In the genomic region with DNA sequence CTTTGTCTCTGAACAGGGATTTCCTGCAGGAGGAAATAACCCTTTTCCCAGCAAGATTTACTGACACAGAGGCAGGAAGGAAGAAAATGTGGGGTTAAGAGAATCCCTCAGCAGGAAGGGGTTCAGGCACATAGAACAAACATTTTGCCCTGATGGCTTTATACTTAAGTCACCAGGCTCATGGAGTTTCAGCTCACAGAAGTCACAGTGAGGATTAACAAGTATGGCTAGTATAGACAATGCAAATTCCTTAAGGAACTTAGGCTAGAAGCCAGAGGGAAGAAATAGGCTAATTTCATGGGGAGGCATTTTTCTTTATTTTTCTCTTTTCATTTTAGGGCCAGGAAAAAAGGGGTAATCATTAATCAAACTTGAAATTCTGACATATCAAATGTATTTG, we compare ENCODE assay signal across 20 cellular contexts. TPM values are rescaled to one million over a fixed set of nuclear protein-coding genes. Genes with fewer than 3 reads are reported as not detected.
DNase-seq lines count a peak whose midpoint lies in the region; ATAC-seq and TF ChIP-seq lines count a peak whose summit lies in the region.
"Had no signal": no experiment of that assay in that cellular context is flagged by ENCODE, and none has a peak within 500 bp of the region (broad histone marks: within the 10 kb centered on the region; RNA-seq: fewer than 3 reads in every experiment).

No MANE protein-coding gene starts in this region.

- H3K9ac ChIP-seq in HUES48 (ENCODE audit: low read depth, low read length) = no peak overlapping the region

- CTCF ChIA-PET in WTC11 (lab: Charles Lee) = interaction anchor here (1.1 to 1.5 kb wide), 3 partner anchors 39 to 76 kb away, joined by 3 to 6 read pairs (median 3); no protein-coding TSS in a partner anchor

- H3K9me3 Mint-ChIP-seq in WTC11 (no peaks in the 10 kb centered on the region), nephron progenitor cell (no peaks in the 10 kb centered on the region)
- H3K9me3 Mint-ChIP-seq in effector memory CD8-positive, alpha-beta T cell = no peaks in the 10 kb centered on the region
- H3K9me3 Mint-ChIP-seq: CD4-positive, alpha-beta T cell; HFFc6; IgD-negative memory B cell had no signal

- no peaks in the 10 kb centered on the region for H3K9me3 ChIP-seq in HUES48 (ENCODE audit: control insufficient read depth, insufficient read depth, low read length)
- H3K9me3 ChIP-seq: Caco-2 had no signal

- DNase-seq in WTC11 (ENCODE audit: low spot score) (no peak), nephron progenitor cell (no peak), glomerular visceral epithelial cell (ENCODE audit: extremely low spot score) (no peak), SIG-M5 treated with dmso at 0.1 percent for 504 hours (lab: John Stamatoyannopoulos, UW; ENCODE audit: unreplicated experiment) (no peak), RPMI8226 (no peak)
- no peak for DNase-seq in effector memory CD8-positive, alpha-beta T cell
- DNase-seq: AML-193; Caco-2; CD4-positive, alpha-beta T cell; GF-D8; HFFc6; KBM-7 had no signal

- H3K27me3 Mint-ChIP-seq in WTC11 (ENCODE audit: low read depth) (no peaks in the 10 kb centered on the region), nephron progenitor cell (ENCODE audit: low read depth, poor library complexity) (peaks cover 11% of the 10 kb centered on the region)
- peaks cover 20 to 30% of the 10 kb centered on the region in 2 donors for H3K27me3 Mint-ChIP-seq in effector memory CD8-positive, alpha-beta T cell

- ATAC-seq in WTC11 = peak; percentile 32; the same call in 1 of the 2 replicates
- no peak for ATAC-seq in effector memory CD8-positive, alpha-beta T cell (replicated peaks)
- ATAC-seq: HCT116 had no signal

- TF ChIP-seq CTCF in WTC11 (IDR thresholded peaks at IDR 0.05) = no peak
- TF ChIP-seq CTCF in nephron progenitor cell (IDR thresholded peaks at IDR 0.05) = no peak

- H3K36me3 Mint-ChIP-seq in WTC11 (no peaks in the 10 kb centered on the region), nephron progenitor cell (ENCODE audit: low read depth) (no peaks in the 10 kb centered on the region)
- H3K36me3 Mint-ChIP-seq in effector memory CD8-positive, alpha-beta T cell (ENCODE audit: insufficient read depth) = no peaks in the 10 kb centered on the region
- H3K36me3 Mint-ChIP-seq: IgD-negative memory B cell had no signal

- H3K4me1 ChIP-seq in HUES48 (ENCODE audit: control insufficient read depth, insufficient read depth, low read length) = 0 out of 2 replicates have a peak, but pooled peaks cover 6% of the 10 kb centered on the region
- H3K4me1 ChIP-seq: Caco-2 had no signal

- peak overlapping the region; percentile 6 for H3K27ac ChIP-seq in HUES48 (ENCODE audit: low read depth, low read length)
- H3K27ac ChIP-seq: C4-2B, HL-60 had no signal

- H3K27ac Mint-ChIP-seq in WTC11 = peak overlapping the region; percentile 47; the same call in 1 of the 2 replicates
- H3K27ac Mint-ChIP-seq in nephron progenitor cell = peak overlapping the region; percentile 66
- H3K27ac Mint-ChIP-seq in effector memory CD8-positive, alpha-beta T cell = no peak overlapping the region
- H3K27ac Mint-ChIP-seq: CD4-positive, alpha-beta T cell; HFFc6; IgD-negative memory B cell had no signal

- no peaks in the 10 kb centered on the region for H3K36me3 ChIP-seq in HUES48 (ENCODE audit: control insufficient read depth, insufficient read depth, low read length)

- H3K27me3 ChIP-seq in HUES48 (ENCODE audit: control insufficient read depth, insufficient read depth, low read length) = no peaks in the 10 kb centered on the region

- POLR2A ChIA-PET in WTC11 (lab: Charles Lee) = no interaction called here

- peaks cover 16% of the 10 kb centered on the region for H3K4me1 Mint-ChIP-seq in WTC11
- peaks cover 6% of the 10 kb centered on the region for H3K4me1 Mint-ChIP-seq in nephron progenitor cell
- no peaks in the 10 kb centered on the region for H3K4me1 Mint-ChIP-seq in effector memory CD8-positive, alpha-beta T cell (ENCODE audit: low read depth in 2 of 2)
- H3K4me1 Mint-ChIP-seq: IgD-negative memory B cell had no signal

- H3K4me3 Mint-ChIP-seq in WTC11 (no peak overlapping the region), nephron progenitor cell (no peak overlapping the region)
- H3K4me3 Mint-ChIP-seq in effector memory CD8-positive, alpha-beta T cell = no peak overlapping the region
- H3K4me3 Mint-ChIP-seq: CD4-positive, alpha-beta T cell; HFFc6; IgD-negative memory B cell had no signal

- no peak overlapping the region for H3K4me3 ChIP-seq in HUES48 (ENCODE audit: low read depth, low read length)

TF ChIP-seq in WTC11, 78 proteins besides CTCF, POLR2A, EP300 and RAD21 (continues in another document):
- TF ChIP-seq ZNF396 (CRISPR knock-in tag; IDR thresholded peaks at IDR 0.05; ENCODE audit: borderline replicate concordance) = no peak
- TF ChIP-seq ZNF121 (CRISPR knock-in tag; IDR thresholded peaks at IDR 0.05) = no peak
- TF ChIP-seq NFYB (CRISPR knock-in tag; conservative IDR thresholded peaks at IDR 0.05; ENCODE audit: low read depth) = no peak
- TF ChIP-seq GTF2I (CRISPR knock-in tag; conservative IDR thresholded peaks at IDR 0.05) = no peak
- no peak for TF ChIP-seq TP53 (CRISPR knock-in tag; IDR thresholded peaks at IDR 0.05)
- TF ChIP-seq ZNF425 (CRISPR knock-in tag; conservative IDR thresholded peaks at IDR 0.05) = no peak
- TF ChIP-seq E2F4 (CRISPR knock-in tag; IDR thresholded peaks at IDR 0.05; ENCODE audit: borderline replicate concordance, low read depth) = no peak
- TF ChIP-seq, protein P1, sequence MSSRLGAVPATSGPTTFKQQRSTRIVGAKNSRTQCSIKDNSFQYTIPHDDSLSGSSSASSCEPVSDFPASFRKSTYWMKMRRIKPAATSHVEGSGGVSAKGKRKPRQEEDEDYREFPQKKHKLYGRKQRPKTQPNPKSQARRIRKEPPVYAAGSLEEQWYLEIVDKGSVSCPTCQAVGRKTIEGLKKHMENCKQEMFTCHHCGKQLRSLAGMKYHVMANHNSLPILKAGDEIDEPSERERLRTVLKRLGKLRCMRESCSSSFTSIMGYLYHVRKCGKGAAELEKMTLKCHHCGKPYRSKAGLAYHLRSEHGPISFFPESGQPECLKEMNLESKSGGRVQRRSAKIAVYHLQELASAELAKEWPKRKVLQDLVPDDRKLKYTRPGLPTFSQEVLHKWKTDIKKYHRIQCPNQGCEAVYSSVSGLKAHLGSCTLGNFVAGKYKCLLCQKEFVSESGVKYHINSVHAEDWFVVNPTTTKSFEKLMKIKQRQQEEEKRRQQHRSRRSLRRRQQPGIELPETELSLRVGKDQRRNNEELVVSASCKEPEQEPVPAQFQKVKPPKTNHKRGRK (CRISPR knock-in tag; IDR thresholded peaks at IDR 0.05; ENCODE audit: borderline replicate concordance) = no peak
- no peak for TF ChIP-seq OVOL2 (CRISPR knock-in tag; IDR thresholded peaks at IDR 0.05; ENCODE audit: borderline replicate concordance)
- TF ChIP-seq, protein P2, sequence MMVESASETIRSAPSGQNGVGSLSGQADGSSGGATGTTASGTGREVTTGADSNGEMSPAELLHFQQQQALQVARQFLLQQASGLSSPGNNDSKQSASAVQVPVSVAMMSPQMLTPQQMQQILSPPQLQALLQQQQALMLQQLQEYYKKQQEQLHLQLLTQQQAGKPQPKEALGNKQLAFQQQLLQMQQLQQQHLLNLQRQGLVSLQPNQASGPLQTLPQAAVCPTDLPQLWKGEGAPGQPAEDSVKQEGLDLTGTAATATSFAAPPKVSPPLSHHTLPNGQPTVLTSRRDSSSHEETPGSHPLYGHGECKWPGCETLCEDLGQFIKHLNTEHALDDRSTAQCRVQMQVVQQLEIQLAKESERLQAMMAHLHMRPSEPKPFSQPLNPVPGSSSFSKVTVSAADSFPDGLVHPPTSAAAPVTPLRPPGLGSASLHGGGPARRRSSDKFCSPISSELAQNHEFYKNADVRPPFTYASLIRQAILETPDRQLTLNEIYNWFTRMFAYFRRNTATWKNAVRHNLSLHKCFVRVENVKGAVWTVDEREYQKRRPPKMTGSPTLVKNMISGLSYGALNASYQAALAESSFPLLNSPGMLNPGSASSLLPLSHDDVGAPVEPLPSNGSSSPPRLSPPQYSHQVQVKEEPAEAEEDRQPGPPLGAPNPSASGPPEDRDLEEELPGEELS (CRISPR knock-in tag; IDR thresholded peaks at IDR 0.05) = no peak

RNA-seq across cellular contexts. Expression of gene MCHR2, which starts 50.2 kb away (rescaled TPM):
- not detected in 3 replicates for total RNA-seq in WTC11 (2021)
- total RNA-seq: Caco-2; CD4-positive, alpha-beta T cell; Daoy; H4; HFFc6; HT1080 had no signal

Comparison
In these comparisons a context has a peak if more than half of its experiments do, and no peak if none do; other contexts are left out.
1. H3K27ac Mint-ChIP-seq: peak in WTC11 (single experiment) and nephron progenitor cell (single experiment); none in effector memory CD8-positive, alpha-beta T cell (0 of 2).